ENCODE assay signal across 25 cellular contexts in genomic region chr1:184789899-184790298, GRCh38. TPM values are rescaled to one million over a fixed set of nuclear protein-coding genes. Genes with fewer than 3 reads are reported as not detected.
DNase-seq lines count a peak whose midpoint lies in the region; ATAC-seq and TF ChIP-seq lines count a peak whose summit lies in the region.
"Had no signal": no experiment of that assay in that cellular context is flagged by ENCODE, and none has a peak within 500 bp of the region (broad histone marks: within the 10 kb centered on the region; RNA-seq: fewer than 3 reads in every experiment).

No MANE protein-coding gene starts in this region.

- WGBS in endodermal cell (ENCODE audit: insufficient coverage in 1 of 2, insufficient read length in 1 of 2), 2 experiments: 86% methylated on average over 2 of the region's 2 CpGs; no CpG with 5 or more reads in 1 of the 2 experiments

- no peak overlapping the region for H3K27ac Mint-ChIP-seq in endodermal cell
- H3K27ac Mint-ChIP-seq: activated CD8-positive, alpha-beta T cell treated with anti-CD3 and anti-CD28 coated beads, Interleukin-2, amount 10 ng/mL, durations not matched to agents 7 days and 5 days; activated naive CD8-positive, alpha-beta T cell; memory B cell; T-cell had no signal

- H3K27ac ChIP-seq in fibroblast of lung (ENCODE audit: insufficient read depth, low read length) (no peak overlapping the region), endodermal cell (ENCODE audit: low read depth, low read length) (no peak overlapping the region)
- H3K27ac ChIP-seq: ascending aorta, HL-60, Peyer's patch, thoracic aorta, uterus had no signal

- H3K4me2 ChIP-seq in fibroblast of lung (ENCODE audit: extremely low read depth, insufficient read depth, low read length): peak overlapping the region; percentile 11

- H3K36me3 ChIP-seq in fibroblast of lung (ENCODE audit: control insufficient read depth, insufficient read depth, low read length) (no peaks in the 10 kb centered on the region), endodermal cell (ENCODE audit: control insufficient read depth, insufficient read depth, low read length) (no peaks in the 10 kb centered on the region)
- H3K36me3 ChIP-seq: BE2C, Peyer's patch, thoracic aorta, uterus had no signal

- TF ChIP-seq CTCF in fibroblast of lung (conservative IDR thresholded peaks at IDR 0.05 in 1 of 2, IDR thresholded peaks at IDR 0.05 in 1 of 2; ENCODE audit: low read depth in 1 of 2, low read length in 2 of 2) (no peak), endodermal cell (conservative IDR thresholded peaks at IDR 0.05) (no peak)

- peaks cover 8% of the 10 kb centered on the region for H3K4me1 Mint-ChIP-seq in endodermal cell

- peaks cover 20% of the 10 kb centered on the region for H3K27me3 Mint-ChIP-seq in endodermal cell (ENCODE audit: insufficient read depth)
- H3K27me3 Mint-ChIP-seq: memory B cell, T-cell had no signal

- H3K4me1 ChIP-seq in fibroblast of lung (ENCODE audit: control insufficient read depth, extremely low read depth, insufficient read depth, low read length) (peaks cover 14% of the 10 kb centered on the region), endodermal cell (ENCODE audit: control insufficient read depth, insufficient read depth, low read length) (no peaks in the 10 kb centered on the region)
- H3K4me1 ChIP-seq: BE2C, uterus had no signal

- H3K4me3 ChIP-seq in fibroblast of lung (replicated peaks in 1 of 4; ENCODE audit: control extremely low read depth in 1 of 4, insufficient read depth in 1 of 4, low read depth in 3 of 4, low read length in 4 of 4) (no peak overlapping the region), endodermal cell (ENCODE audit: low read length) (no peak overlapping the region)
- H3K4me3 ChIP-seq: ascending aorta, Peyer's patch, thoracic aorta, uterus had no signal

- H3K36me3 Mint-ChIP-seq in endodermal cell (ENCODE audit: low read depth): no peaks in the 10 kb centered on the region

- no peaks in the 10 kb centered on the region for H4K20me1 ChIP-seq in fibroblast of lung (ENCODE audit: control insufficient read depth, extremely low read depth, insufficient read depth, low read length)

- intact Hi-C loops in sciatic nerve (cut with DNase I): no loop called here

- no peak overlapping the region for H2AFZ ChIP-seq in fibroblast of lung (ENCODE audit: low read length)

- H3K9me3 ChIP-seq in fibroblast of lung (ENCODE audit: control insufficient read depth, insufficient read depth, low read depth, low read length): no peaks in the 10 kb centered on the region
- peaks cover under 1% of the 10 kb centered on the region for H3K9me3 ChIP-seq in endodermal cell (ENCODE audit: control insufficient read depth, low read length)
- H3K9me3 ChIP-seq: ascending aorta, BE2C, Peyer's patch, thoracic aorta, uterus had no signal

- peaks cover 3% of the 10 kb centered on the region for H3K9me3 Mint-ChIP-seq in endodermal cell

- no peak overlapping the region for H3K9ac ChIP-seq in fibroblast of lung (ENCODE audit: insufficient read depth, low read length)
- no peak overlapping the region for H3K9ac ChIP-seq in endodermal cell (ENCODE audit: extremely low read depth, low read length, poor library complexity, severe bottlenecking)

- no peak overlapping the region for H3K4me3 Mint-ChIP-seq in endodermal cell
- H3K4me3 Mint-ChIP-seq: activated CD8-positive, alpha-beta T cell treated with anti-CD3 and anti-CD28 coated beads, Interleukin-2, amount 10 ng/mL, durations not matched to agents 7 days and 5 days; activated naive CD8-positive, alpha-beta T cell; memory B cell; T-cell had no signal

- peak; percentile 27 for DNase-seq in NCI-H2171 treated with DMSO at 0.1 percent for 48 hours (lab: John Stamatoyannopoulos, UW)
- no peak for DNase-seq in NCI-H2171 (lab: John Stamatoyannopoulos, UW)
- peak; percentile 5 for DNase-seq in LHCN-M2 (ENCODE audit: low read depth)
- DNase-seq in fibroblast of lung (ENCODE audit: low read depth in 2 of 2): peak in 1 of 2 donors; percentile 60
- no peak for DNase-seq in sciatic nerve (ENCODE audit: low spot score)
- no peak for DNase-seq in T-helper 9 cell
- DNase-seq in endodermal cell: no peak
- DNase-seq: activated CD4-positive, alpha-beta T cell treated with anti-CD3 and anti-CD28 coated beads for 1 hour; activated CD8-positive, alpha-beta T cell treated with anti-CD3 and anti-CD28 coated beads, Interleukin-2, amount 10 ng/mL, durations not matched to agents 7 days and 5 days; BE2C; GDM1; Kasumi-1; NCI-H526; Peyer's patch; stimulated activated naive CD4-positive, alpha-beta T cell; T-cell; uterus had no signal

- ATAC-seq in sciatic nerve: peak; percentile 15
- ATAC-seq in GM21367 (IDR thresholded peaks at IDR 0.05; ENCODE audit: unreplicated experiment): no peak
- ATAC-seq: activated CD8-positive, alpha-beta T cell treated with anti-CD3 and anti-CD28 coated beads, Interleukin-2, amount 10 ng/mL, durations not matched to agents 7 days and 5 days; esophagus mucosa; left lobe of liver; T-cell had no signal

- no peaks in the 10 kb centered on the region for H3K27me3 ChIP-seq in fibroblast of lung (ENCODE audit: control insufficient read depth, insufficient read depth, low read length)
- peaks cover 51% of the 10 kb centered on the region for H3K27me3 ChIP-seq in endodermal cell (ENCODE audit: control insufficient read depth, insufficient read depth, low read length, poor library complexity, severe bottlenecking)
- H3K27me3 ChIP-seq: ascending aorta, Peyer's patch, uterus had no signal

- no peaks in the 10 kb centered on the region for H3K79me2 ChIP-seq in fibroblast of lung (ENCODE audit: control insufficient read depth, insufficient read depth, low read length)

RNA-seq across cellular contexts. Expression of gene EDEM3, which starts 35.2 kb away (rescaled TPM):
- total RNA-seq in LHCN-M2 (2014; rRNA removed) (36.1 and 42.3 TPM in 2 replicates), fibroblast of lung (47.9 and 52.4 TPM in 2 replicates), sciatic nerve (46.0 TPM), endodermal cell (10 to 100 TPM; 17.0 to 22.0 TPM)
- 4.0 TPM for polyA plus RNA-seq in LHCN-M2 (2012)
- 27.0 and 40.2 TPM in 2 replicates for polyA plus RNA-seq in fibroblast of lung
- polyA plus RNA-seq in fibroblast of lung (2012): 14.1 and 19.8 TPM in 2 replicates
- polyA minus RNA-seq in fibroblast of lung (ENCODE audit: low replicate concordance): 15.7 and 23.1 TPM in 2 replicates
- 13.1 TPM for polyA plus RNA-seq in endodermal cell (2013, experiment 1 of 2)
- polyA plus RNA-seq in endodermal cell (2013, experiment 2 of 2): 12.6 TPM

Comparison
In these comparisons a context has a peak if more than half of its experiments do, and no peak if none do; other contexts are left out.
1. DNase-seq: peak in NCI-H2171 treated with DMSO at 0.1 percent for 48 hours (single experiment) and LHCN-M2 (single experiment); none in NCI-H2171 (single experiment), sciatic nerve (single experiment), T-helper 9 cell (single experiment) and endodermal cell (single experiment).